Comparison of ENCODE assay signal across 11 cellular contexts in the genomic region with DNA sequence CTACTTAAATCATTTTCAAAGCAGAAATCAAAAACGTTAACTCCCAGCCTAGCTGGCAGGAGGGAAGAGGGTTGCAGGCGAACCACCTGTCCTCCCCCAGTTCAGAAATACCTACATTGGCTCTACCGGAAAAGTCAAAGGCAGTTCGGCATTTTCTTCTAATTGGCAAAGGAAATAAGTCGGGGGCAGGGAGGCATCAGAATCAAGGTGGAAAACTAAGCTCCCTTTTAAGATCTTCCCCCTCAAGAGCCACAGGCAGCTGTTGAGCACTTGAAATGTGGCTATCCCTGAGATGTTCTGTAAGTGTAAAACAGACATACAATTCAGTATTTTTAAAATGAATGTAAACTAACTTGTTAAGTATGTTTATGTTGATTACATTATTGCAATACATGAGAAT. TPM values are rescaled to one million over a fixed set of nuclear protein-coding genes. Genes with fewer than 3 reads are reported as not detected.
DNase-seq lines count a peak whose midpoint lies in the region; ATAC-seq, FAIRE-seq and TF ChIP-seq lines count a peak whose summit lies in the region.
"Had no signal": no experiment of that assay in that cellular context is flagged by ENCODE, and none has a peak within 500 bp of the region (broad histone marks: within the 10 kb centered on the region; RNA-seq: fewer than 3 reads in every experiment).

No MANE protein-coding gene starts in this region.

- H3K79me2 ChIP-seq in H1 (ENCODE audit: control insufficient read depth in 1 of 2, insufficient read depth in 2 of 2, low read length in 2 of 2): peaks cover 0 to 22% of the 10 kb centered on the region in 2 experiments; a peak in 2 of 4 replicates

- no peaks in the 10 kb centered on the region for H4K20me1 ChIP-seq in H1 (replicated peaks in 1 of 2; ENCODE audit: control insufficient read depth in 1 of 2, insufficient read depth in 2 of 2, low read length in 2 of 2)

- no peak overlapping the region for H4K91ac ChIP-seq in H1 (replicated peaks; ENCODE audit: insufficient read length, low read length)

- H2AFZ ChIP-seq in H1 (ENCODE audit: low read length): no peak overlapping the region

- FAIRE-seq in H1 (lab: Jason Lieb, UNC): no peak

- no peak overlapping the region for H2AK5ac ChIP-seq in H1 (ENCODE audit: low read depth, low read length)

- H4K5ac ChIP-seq in H1 (ENCODE audit: insufficient read length, low read depth, low read length): no peak overlapping the region

- H3K4me3 ChIP-seq in GM12864 (ENCODE audit: low read depth, low read length): peak overlapping the region; percentile 13
- peak overlapping the region; percentile 62 for H3K4me3 ChIP-seq in NB4 (ENCODE audit: low read depth, low read length)
- H3K4me3 ChIP-seq in H1 (ENCODE audit: extremely low read depth in 1 of 4, insufficient read depth in 2 of 4, low read depth in 3 of 4, low read length in 4 of 4): peak overlapping the region; percentile 70 to 93 (median 74); a peak in 6 of 8 replicates
- H3K4me3 ChIP-seq: SJSA1 had no signal

- no peak overlapping the region for H3K14ac ChIP-seq in H1 (ENCODE audit: insufficient read length)

- H3K23ac ChIP-seq in H1 (ENCODE audit: insufficient read length): no peak overlapping the region

- H4K8ac ChIP-seq in H1 (ENCODE audit: extremely low read depth, insufficient read depth, low read length): no peak overlapping the region

- H3K56ac ChIP-seq in H1 (replicated peaks; ENCODE audit: insufficient read length, low read depth, low read length): no peak overlapping the region

- ATAC-seq in GM18511 (IDR thresholded peaks at IDR 0.05; ENCODE audit: unreplicated experiment) (no peak), HG03571 (IDR thresholded peaks at IDR 0.05; ENCODE audit: unreplicated experiment) (no peak)

- H3K9me3 ChIP-seq in H1 (ENCODE audit: insufficient read depth in 2 of 2, low read depth in 1 of 2, low read length in 1 of 2): no peaks in the 10 kb centered on the region
- H3K9me3 ChIP-seq: SJSA1 had no signal

- TF ChIP-seq RAD21 in H1 (IDR thresholded peaks at IDR 0.05 in 1 of 2, conservative IDR thresholded peaks at IDR 0.05 in 1 of 2; ENCODE audit: low read depth in 2 of 2, low read length in 2 of 2): no peak

- H3K23me2 ChIP-seq in H1 (ENCODE audit: low read depth, low read length): peaks cover 12% of the 10 kb centered on the region

- CTCF ChIA-PET in H1 (lab: Charles Lee; ENCODE audit: partially characterized antibody): interaction anchor here (0.6 to 6.8 kb wide), 19 partner anchors 9 to 384 kb away, joined by 3 to 55 read pairs (median 5); no protein-coding TSS in a partner anchor

- peak overlapping the region; percentile 73 to 86 for H3K4me2 ChIP-seq in H1 (ENCODE audit: insufficient read depth in 1 of 2, low read depth in 2 of 2, low read length in 2 of 2)

- H3K36me3 ChIP-seq in H1 (ENCODE audit: control insufficient read depth in 2 of 4, insufficient read depth in 4 of 4, low read length in 3 of 4): no peaks in the 10 kb centered on the region
- H3K36me3 ChIP-seq: SJSA1 had no signal

- no peak overlapping the region for H3K27ac ChIP-seq in H1 (ENCODE audit: low read depth, low read length)
- H3K27ac ChIP-seq: SJSA1 had no signal

- H2BK20ac ChIP-seq in H1 (ENCODE audit: low read length): no peak overlapping the region

- H3K4me1 ChIP-seq in H1 (replicated peaks in 1 of 4; ENCODE audit: control insufficient read depth in 3 of 4, insufficient read depth in 4 of 4, low read length in 3 of 4): peaks cover 0 to 15% (median 3%) of the 10 kb centered on the region in 4 experiments; a peak in 4 of 7 replicates

- no peak overlapping the region for H2BK12ac ChIP-seq in H1 (ENCODE audit: low read depth, low read length)

- H3K18ac ChIP-seq in H1 (ENCODE audit: extremely low read depth, low read length): no peak overlapping the region

- no peak overlapping the region for H2BK5ac ChIP-seq in H1 (ENCODE audit: low read depth, low read length)

- no peaks in the 10 kb centered on the region; a peak in 2 of 7 replicates for H3K27me3 ChIP-seq in H1 (replicated peaks in 1 of 4; ENCODE audit: control insufficient read depth in 3 of 4, extremely low read depth in 1 of 4, insufficient read depth in 3 of 4, low read length in 3 of 4)

- H3K4ac ChIP-seq in H1 (replicated peaks; ENCODE audit: insufficient read length, low read depth, low read length): no peak overlapping the region

- TF ChIP-seq POLR2A in NB4 (IDR thresholded peaks at IDR 0.05; ENCODE audit: extremely low read depth, insufficient read length) (no peak), H1 (IDR thresholded peaks at IDR 0.05; ENCODE audit: control extremely low read depth in 1 of 2, low read depth in 2 of 2, low read length in 2 of 2) (no peak)

- POLR2A ChIA-PET in H1 (lab: Charles Lee; ENCODE audit: partially characterized antibody): interaction anchor here (0.8 to 3.5 kb wide), 4 partner anchors 39 to 201 kb away, joined by 3 to 19 read pairs (median 4); no protein-coding TSS in a partner anchor

- no peak for TF ChIP-seq EP300 in H1 (IDR thresholded peaks at IDR 0.05; ENCODE audit: borderline replicate concordance in 1 of 2, low read depth in 2 of 2, low read length in 2 of 2)

- H3K9ac ChIP-seq in H1 (replicated peaks in 1 of 4; ENCODE audit: extremely low read depth in 1 of 4, low read depth in 3 of 4, low read length in 3 of 4): no peak overlapping the region

- TF ChIP-seq CTCF in GM12864 (IDR thresholded peaks at IDR 0.05; ENCODE audit: low read depth, low read length, missing control alignments): no peak
- TF ChIP-seq CTCF in NB4 (IDR thresholded peaks at IDR 0.05; ENCODE audit: low read depth, low read length): no peak
- TF ChIP-seq CTCF in H1 (IDR thresholded peaks at IDR 0.05; ENCODE audit: control extremely low read depth in 1 of 3, insufficient read depth in 1 of 3, low read depth in 1 of 3, low read length in 3 of 3): no peak

- no peaks in the 10 kb centered on the region for H3K79me1 ChIP-seq in H1 (ENCODE audit: low read depth, low read length)

- WGBS in H1 (ENCODE audit: extremely low coverage in 1 of 2, insufficient coverage in 1 of 2, insufficient read length in 1 of 2, insufficient replicate concordance in 2 of 2, low coverage in 1 of 2, low lambda C conversion rate in 2 of 2, missing lambda C conversion rate in 1 of 2), 2 experiments: 24% methylated on average over 5 of the region's 5 CpGs; no CpG with 5 or more reads in 1 of the 2 experiments

- DNase-seq in GM12864 (ENCODE audit: low read depth): no peak
- DNase-seq in NB4 (ENCODE audit: low read depth): no peak
- DNase-seq in H1 (ENCODE audit: low read depth in 1 of 2, low spot score in 2 of 2): no peak
- peak; percentile 51 for DNase-seq in pons (ENCODE audit: low spot score)
- DNase-seq in CD1c-positive myeloid dendritic cell (ENCODE audit: extremely low spot score): no peak
- DNase-seq in SW480 (ENCODE audit: low spot score): no peak
- DNase-seq: NCI-H1436 treated with DMSO at 0.1 percent for 48 hours; stimulated activated CD4-positive, alpha-beta T cell treated with anti-CD3 and anti-CD28 coated beads, Interleukin-2, amount 100 ng/mL, for 48 hours had no signal

- H2BK15ac ChIP-seq in H1 (ENCODE audit: low read length): no peak overlapping the region

- H2BK120ac ChIP-seq in H1 (replicated peaks; ENCODE audit: low read depth, low read length): no peak overlapping the region

TF ChIP-seq in H1, 55 proteins besides CTCF, POLR2A, EP300 and RAD21:
- no peak for TF ChIP-seq RNF2 (IDR thresholded peaks at IDR 0.05; ENCODE audit: borderline replicate concordance, low read depth, low read length, missing control alignments, poor library complexity, severe bottlenecking)
- no peak for TF ChIP-seq RBBP5 (IDR thresholded peaks at IDR 0.05; ENCODE audit: borderline replicate concordance, low read depth, low read length)
- no peak for TF ChIP-seq KDM5A (IDR thresholded peaks at IDR 0.05; ENCODE audit: low read length)
- TF ChIP-seq, protein P1, sequence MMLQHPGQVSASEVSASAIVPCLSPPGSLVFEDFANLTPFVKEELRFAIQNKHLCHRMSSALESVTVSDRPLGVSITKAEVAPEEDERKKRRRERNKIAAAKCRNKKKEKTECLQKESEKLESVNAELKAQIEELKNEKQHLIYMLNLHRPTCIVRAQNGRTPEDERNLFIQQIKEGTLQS (IDR thresholded peaks at IDR 0.05; ENCODE audit: insufficient read depth, low read depth, low read length): no peak
- no peak for TF ChIP-seq FOSL1 (IDR thresholded peaks at IDR 0.05; ENCODE audit: insufficient read depth, low read depth, low read length)
- no peak for TF ChIP-seq CHD1 (IDR thresholded peaks at IDR 0.05; ENCODE audit: low read depth, low read length)
- TF ChIP-seq SP2 (IDR thresholded peaks at IDR 0.05; ENCODE audit: low read length): no peak
- no peak for TF ChIP-seq TBP (IDR thresholded peaks at IDR 0.05; ENCODE audit: low read depth, low read length)
- no peak for TF ChIP-seq TAF1 (IDR thresholded peaks at IDR 0.05; ENCODE audit: low read depth, low read length)
- no peak for TF ChIP-seq CHD2 (IDR thresholded peaks at IDR 0.05; ENCODE audit: low read length)
- TF ChIP-seq, protein P2, sequence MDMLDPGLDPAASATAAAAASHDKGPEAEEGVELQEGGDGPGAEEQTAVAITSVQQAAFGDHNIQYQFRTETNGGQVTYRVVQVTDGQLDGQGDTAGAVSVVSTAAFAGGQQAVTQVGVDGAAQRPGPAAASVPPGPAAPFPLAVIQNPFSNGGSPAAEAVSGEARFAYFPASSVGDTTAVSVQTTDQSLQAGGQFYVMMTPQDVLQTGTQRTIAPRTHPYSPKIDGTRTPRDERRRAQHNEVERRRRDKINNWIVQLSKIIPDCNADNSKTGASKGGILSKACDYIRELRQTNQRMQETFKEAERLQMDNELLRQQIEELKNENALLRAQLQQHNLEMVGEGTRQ (IDR thresholded peaks at IDR 0.05; ENCODE audit: low read length): no peak
- no peak for TF ChIP-seq CBX5 (IDR thresholded peaks at IDR 0.05; ENCODE audit: low read depth, low read length)
- TF ChIP-seq POLR2AphosphoS5 (IDR thresholded peaks at IDR 0.05; ENCODE audit: low read depth, low read length): no peak

RNA-seq across cellular contexts. Expression of a gene that starts 1.0 kb away (rescaled TPM):
- total RNA-seq in H1 (2021; fragmentation: NEBNext Ultra II Directional; extraction: Animal tissue kit (Norgen Biotek cat#: 25700)): 18.4 and 20.6 TPM in 2 replicates
- polyA plus RNA-seq in H1 (2011; rRNA removed): 14.1 and 21.0 TPM in 2 replicates
- 8.6 TPM for polyA plus RNA-seq in H1 (2011; cell fraction: cytosol; rRNA removed)
- 18.5 TPM for polyA plus RNA-seq in H1 (2011; cell fraction: nucleus; rRNA removed)
- 19.3 to 24.3 TPM (median 21.1 TPM) in 4 replicates for polyA plus RNA-seq in H1 (2012, experiment 1 of 2)
- 10.1 TPM for polyA plus RNA-seq in H1 (2012, experiment 2 of 2)
- polyA plus RNA-seq in H1 (2013, experiment 1 of 2): 6.8 TPM
- 6.6 TPM for polyA plus RNA-seq in H1 (2013, experiment 2 of 2)
- 65.9 and 71.4 TPM in 2 replicates for polyA minus RNA-seq in H1 (2011; rRNA and poly(A)+ RNA removed)
- polyA minus RNA-seq in H1 (2011; cell fraction: cytosol; rRNA and poly(A)+ RNA removed): 19.8 TPM
- 178 TPM for polyA minus RNA-seq in H1 (2011; cell fraction: nucleus; rRNA and poly(A)+ RNA removed)
- total RNA-seq: SJSA1 had no signal

Comparison
In these comparisons a context has a peak if more than half of its experiments do, and no peak if none do; other contexts are left out.
1. H3K4me3 ChIP-seq: peak in every context shown above with its lines; median percentile 74 in H1; 62 in NB4; 13 in GM12864.